1 cellular context compared by ENCODE assay signal in genomic region chr3:69113536-69113935, GRCh38.
TF ChIP-seq lines count a peak whose summit lies in the region.

No MANE protein-coding gene starts in this region.

TF ChIP-seq in IMR-90, 13 proteins besides CTCF, POLR2A, EP300 and RAD21 (continued from another document):
- TF ChIP-seq ELK1 (IDR thresholded peaks at IDR 0.05; ENCODE audit: borderline replicate concordance, low read depth, low read length) (no peak), USF2 (IDR thresholded peaks at IDR 0.05; ENCODE audit: low read depth, low read length) (no peak)
